In the genomic region with DNA sequence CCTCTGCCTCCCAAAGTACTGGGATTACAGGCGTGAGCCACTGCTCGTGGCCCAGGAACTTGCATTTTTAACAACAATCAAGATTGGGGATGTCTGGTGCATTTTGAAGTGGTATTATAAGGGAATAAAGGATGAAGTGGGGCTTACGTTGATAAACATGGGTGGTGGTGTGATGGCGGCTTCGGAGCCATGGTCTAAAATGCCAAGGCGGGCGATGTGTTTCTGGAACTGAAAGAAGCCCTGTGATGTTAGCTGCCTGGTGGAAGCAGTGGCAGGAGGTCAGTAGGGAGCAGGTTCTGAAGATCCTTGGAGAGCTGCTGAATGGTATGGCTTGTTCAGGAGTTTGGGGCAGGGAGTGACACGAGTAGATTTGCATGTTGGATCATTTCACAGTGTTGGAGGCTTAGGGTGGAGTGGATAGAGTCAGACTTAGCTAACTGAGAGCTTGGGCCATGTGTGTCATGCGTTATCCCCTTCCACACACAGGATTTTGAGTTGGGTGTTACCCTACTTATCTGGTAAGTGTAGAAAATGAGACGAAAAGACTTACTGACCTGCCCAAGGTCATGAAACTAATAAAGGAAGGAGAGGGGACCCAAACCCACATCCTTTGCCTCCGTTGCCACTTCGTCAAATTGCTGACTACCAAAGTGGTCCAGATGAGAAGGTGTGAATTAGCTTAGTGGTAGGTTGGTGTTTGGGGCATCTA, we compare ENCODE assay signal across 9 cellular contexts. TPM values are rescaled to one million over a fixed set of nuclear protein-coding genes. Genes with fewer than 3 reads are reported as not detected.
DNase-seq lines count a peak whose midpoint lies in the region; ATAC-seq and TF ChIP-seq lines count a peak whose summit lies in the region.
"Had no signal": no experiment of that assay in that cellular context is flagged by ENCODE, and none has a peak within 500 bp of the region (broad histone marks: within the 10 kb centered on the region; RNA-seq: fewer than 3 reads in every experiment).

No MANE protein-coding gene starts in this region.

- H3K36me3 ChIP-seq in hepatocyte (replicated peaks; ENCODE audit: insufficient read depth, low read depth) = peaks cover 6% of the 10 kb centered on the region
- H3K36me3 ChIP-seq in subcutaneous abdominal adipose tissue (ENCODE audit: control insufficient read depth in 5 of 5, insufficient read depth in 5 of 5, low read length in 5 of 5) = peaks cover 0 to 17% (median 13%) of the 10 kb centered on the region in 5 donors
- H3K36me3 ChIP-seq in aorta (ENCODE audit: control insufficient read depth in 1 of 2, insufficient read depth in 2 of 2, low read length in 1 of 2) = no peaks in the 10 kb centered on the region

- H3K4me3 ChIP-seq in hepatocyte = no peak overlapping the region
- peak overlapping the region in 4 of 5 donors; percentile 30 to 94 (median 57) for H3K4me3 ChIP-seq in subcutaneous abdominal adipose tissue (ENCODE audit: low read depth in 1 of 5, low read length in 5 of 5)
- H3K4me3 ChIP-seq in aorta (ENCODE audit: low read length in 2 of 2) = no peak overlapping the region

- no peaks in the 10 kb centered on the region for H3K9me3 Mint-ChIP-seq in activated T-cell treated with anti-CD3 and anti-CD28 coated beads, Interleukin-2, amount 50 U/mL, for 24 hours
- no peaks in the 10 kb centered on the region for H3K9me3 Mint-ChIP-seq in WTC11

- intact Hi-C loops in aorta (cut with DNase I) = loop anchor here (5.0 kb wide), 3 partner anchors 60 to 90 kb away; partner anchors contain the start of gene PRELID3B (in 1 of the 2)

- ATAC-seq in WTC11 (no peak), aorta (ENCODE audit: low FRiP score) (no peak)

- H3K4me1 Mint-ChIP-seq in activated T-cell treated with anti-CD3 and anti-CD28 coated beads, Interleukin-2, amount 50 U/mL, for 24 hours (ENCODE audit: low read depth) = peaks cover 51% of the 10 kb centered on the region
- peaks cover 35% of the 10 kb centered on the region for H3K4me1 Mint-ChIP-seq in WTC11

- peaks cover 49% of the 10 kb centered on the region for H3K36me3 Mint-ChIP-seq in activated T-cell treated with anti-CD3 and anti-CD28 coated beads, Interleukin-2, amount 50 U/mL, for 24 hours (ENCODE audit: low read depth)
- H3K36me3 Mint-ChIP-seq in WTC11 = peaks cover 19% of the 10 kb centered on the region

- peak overlapping the region; percentile 94 for H3K4me3 Mint-ChIP-seq in activated T-cell treated with anti-CD3 and anti-CD28 coated beads, Interleukin-2, amount 50 U/mL, for 24 hours
- peak overlapping the region; percentile 80 for H3K4me3 Mint-ChIP-seq in WTC11

- TF ChIP-seq CTCF in WTC11 (IDR thresholded peaks at IDR 0.05) (no peak), hepatocyte (IDR thresholded peaks at IDR 0.05; ENCODE audit: poor library complexity) (no peak)

- POLR2A ChIA-PET in WTC11 (lab: Charles Lee) = interaction anchor here (0.7 to 1.6 kb wide), 3 partner anchors 11 to 544 kb away, joined by 4 to 6 read pairs (median 5); no protein-coding TSS in a partner anchor

- H3K27ac Mint-ChIP-seq in activated T-cell treated with anti-CD3 and anti-CD28 coated beads, Interleukin-2, amount 50 U/mL, for 24 hours = peak overlapping the region; percentile 95
- H3K27ac Mint-ChIP-seq in WTC11 = peak overlapping the region; percentile 77; the same call in 1 of the 2 replicates

- peaks cover 55% of the 10 kb centered on the region for H3K79me2 ChIP-seq in hepatocyte

- H3K9me2 ChIP-seq in hepatocyte (replicated peaks; ENCODE audit: insufficient read depth) = no peaks in the 10 kb centered on the region

- CTCF ChIA-PET in WTC11 (lab: Charles Lee) = interaction anchor here (0.7 to 1.3 kb wide), 2 partner anchors 112 to 240 kb away, joined by 4 to 7 read pairs; no protein-coding TSS in a partner anchor

- H3K9me3 ChIP-seq in hepatocyte (ENCODE audit: low read depth) (no peaks in the 10 kb centered on the region), subcutaneous abdominal adipose tissue (ENCODE audit: control insufficient read depth in 5 of 5, low read length in 5 of 5) (no peaks in the 10 kb centered on the region), aorta (ENCODE audit: control insufficient read depth, low read length) (no peaks in the 10 kb centered on the region)

- H3K4me1 ChIP-seq in hepatocyte (ENCODE audit: insufficient read depth) (peaks cover 22% of the 10 kb centered on the region), subcutaneous abdominal adipose tissue (ENCODE audit: control insufficient read depth in 5 of 5, insufficient read depth in 5 of 5, low read length in 5 of 5) (peaks cover 0 to 43% (median 37%) of the 10 kb centered on the region in 5 donors), aorta (ENCODE audit: control insufficient read depth in 1 of 2, insufficient read depth in 2 of 2, low read length in 2 of 2) (peaks cover 0 to 4% of the 10 kb centered on the region in 2 donors)

- H4K20me1 ChIP-seq in hepatocyte (ENCODE audit: insufficient read depth, poor library complexity, severe bottlenecking) = peaks cover 15% of the 10 kb centered on the region

- WGBS in hepatocyte (ENCODE audit: low lambda C conversion rate, missing lambda C conversion rate) = 94% methylated on average over 12 of the region's 12 CpGs
- WGBS in aorta, 2 donors = 90 to 93% methylated on average over 12 of the region's 12 CpGs

- H3K27me3 ChIP-seq in hepatocyte (no peaks in the 10 kb centered on the region), subcutaneous abdominal adipose tissue (ENCODE audit: control insufficient read depth in 5 of 5, insufficient read depth in 4 of 5, low read length in 5 of 5) (no peaks in the 10 kb centered on the region), aorta (ENCODE audit: control insufficient read depth in 1 of 2, insufficient read depth in 2 of 2, low read length in 1 of 2) (no peaks in the 10 kb centered on the region)

- no peak overlapping the region for H2AFZ ChIP-seq in hepatocyte

- H3K27ac ChIP-seq in hepatocyte (no peak overlapping the region), subcutaneous abdominal adipose tissue (ENCODE audit: low read depth, low read length) (peak overlapping the region; percentile 16), aorta (ENCODE audit: low read depth in 1 of 2, low read length in 2 of 2) (no peak overlapping the region)

- H3K27me3 Mint-ChIP-seq in activated T-cell treated with anti-CD3 and anti-CD28 coated beads, Interleukin-2, amount 50 U/mL, for 24 hours = no peaks in the 10 kb centered on the region
- H3K27me3 Mint-ChIP-seq in WTC11 (ENCODE audit: low read depth) = no peaks in the 10 kb centered on the region; the same call in 1 of the 2 replicates

- no peak for DNase-seq in activated T-cell treated with anti-CD3 and anti-CD28 coated beads, Interleukin-2, amount 50 U/mL, for 24 hours
- DNase-seq in activated T-cell treated with anti-CD3 and anti-CD28 coated beads, Interleukin-2, amount 50 U/mL, for 1 hour = no peak
- DNase-seq in WTC11 (ENCODE audit: low spot score) (no peak), hepatocyte (ENCODE audit: low spot score) (peak; percentile 2), aorta (no peak), retina (no peak)
- no peak for DNase-seq in stimulated activated CD4-positive, alpha-beta T cell treated with anti-CD3 and anti-CD28 coated beads, Interleukin-4, amount 100 ng/mL, for 1 hour

- peak overlapping the region in 1 of 5 donors; percentile 23 for H3K9ac ChIP-seq in subcutaneous abdominal adipose tissue (ENCODE audit: low read length in 5 of 5)

- H3K4me2 ChIP-seq in hepatocyte = peak overlapping the region; percentile 97

TF ChIP-seq in WTC11, 78 proteins besides CTCF, POLR2A, EP300 and RAD21 (continues in another document):
- TF ChIP-seq EMX1 (CRISPR knock-in tag; IDR thresholded peaks at IDR 0.05) (no peak), OVOL2 (CRISPR knock-in tag; IDR thresholded peaks at IDR 0.05; ENCODE audit: borderline replicate concordance) (no peak), NR3C1 (CRISPR knock-in tag; conservative IDR thresholded peaks at IDR 0.05; ENCODE audit: low read depth) (no peak), SMAD4 (CRISPR knock-in tag; IDR thresholded peaks at IDR 0.05) (no peak)
- TF ChIP-seq, protein P1, sequence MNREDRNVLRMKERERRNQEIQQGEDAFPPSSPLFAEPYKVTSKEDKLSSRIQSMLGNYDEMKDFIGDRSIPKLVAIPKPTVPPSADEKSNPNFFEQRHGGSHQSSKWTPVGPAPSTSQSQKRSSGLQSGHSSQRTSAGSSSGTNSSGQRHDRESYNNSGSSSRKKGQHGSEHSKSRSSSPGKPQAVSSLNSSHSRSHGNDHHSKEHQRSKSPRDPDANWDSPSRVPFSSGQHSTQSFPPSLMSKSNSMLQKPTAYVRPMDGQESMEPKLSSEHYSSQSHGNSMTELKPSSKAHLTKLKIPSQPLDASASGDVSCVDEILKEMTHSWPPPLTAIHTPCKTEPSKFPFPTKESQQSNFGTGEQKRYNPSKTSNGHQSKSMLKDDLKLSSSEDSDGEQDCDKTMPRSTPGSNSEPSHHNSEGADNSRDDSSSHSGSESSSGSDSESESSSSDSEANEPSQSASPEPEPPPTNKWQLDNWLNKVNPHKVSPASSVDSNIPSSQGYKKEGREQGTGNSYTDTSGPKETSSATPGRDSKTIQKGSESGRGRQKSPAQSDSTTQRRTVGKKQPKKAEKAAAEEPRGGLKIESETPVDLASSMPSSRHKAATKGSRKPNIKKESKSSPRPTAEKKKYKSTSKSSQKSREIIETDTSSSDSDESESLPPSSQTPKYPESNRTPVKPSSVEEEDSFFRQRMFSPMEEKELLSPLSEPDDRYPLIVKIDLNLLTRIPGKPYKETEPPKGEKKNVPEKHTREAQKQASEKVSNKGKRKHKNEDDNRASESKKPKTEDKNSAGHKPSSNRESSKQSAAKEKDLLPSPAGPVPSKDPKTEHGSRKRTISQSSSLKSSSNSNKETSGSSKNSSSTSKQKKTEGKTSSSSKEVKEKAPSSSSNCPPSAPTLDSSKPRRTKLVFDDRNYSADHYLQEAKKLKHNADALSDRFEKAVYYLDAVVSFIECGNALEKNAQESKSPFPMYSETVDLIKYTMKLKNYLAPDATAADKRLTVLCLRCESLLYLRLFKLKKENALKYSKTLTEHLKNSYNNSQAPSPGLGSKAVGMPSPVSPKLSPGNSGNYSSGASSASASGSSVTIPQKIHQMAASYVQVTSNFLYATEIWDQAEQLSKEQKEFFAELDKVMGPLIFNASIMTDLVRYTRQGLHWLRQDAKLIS (CRISPR knock-in tag; IDR thresholded peaks at IDR 0.05; ENCODE audit: borderline replicate concordance) = no peak

RNA-seq across cellular contexts. Expression of gene NELFCD, which starts 1.5 kb away (rescaled TPM):
- 53.0 to 66.9 TPM (median 57.6 TPM) in 3 replicates for total RNA-seq in WTC11 (2021)
- total RNA-seq in hepatocyte = 41.7 and 48.3 TPM in 2 replicates
- polyA plus RNA-seq in hepatocyte = 64.0 and 77.7 TPM in 2 replicates
- total RNA-seq in aorta = 10 to 100 TPM; 40.5 to 50.1 TPM
- 10 to 100 TPM; 22.7 to 53.9 TPM for polyA plus RNA-seq in aorta

RNA-seq across cellular contexts. Expression of gene CTSZ, which starts 24.5 kb away (rescaled TPM):
- 26.3 to 36.2 TPM (median 32.4 TPM) in 3 replicates for total RNA-seq in WTC11 (2021)
- 123 and 161 TPM in 2 replicates for total RNA-seq in hepatocyte
- 5.0 and 7.1 TPM in 2 replicates for polyA plus RNA-seq in hepatocyte
- total RNA-seq in aorta = 100 to 1,000 TPM; 183 to 241 TPM
- 100 to 1,000 TPM; 299 to 350 TPM for polyA plus RNA-seq in aorta

RNA-seq across cellular contexts. Expression of gene TUBB1, which starts 36.7 kb away (rescaled TPM):
- not detected in 3 replicates for total RNA-seq in WTC11 (2021)
- total RNA-seq in hepatocyte = 0.04 and 0.10 TPM in 2 replicates
- 0.05 TPM in 1 of 2 replicates, not detected in the other for polyA plus RNA-seq in hepatocyte
- 1 to 10 TPM in 1 of 2 donors, under 1 TPM in 1; 0.15 to 2.1 TPM for total RNA-seq in aorta
- polyA plus RNA-seq in aorta = not detected
- total RNA-seq: pulmonary artery endothelial cell had no signal

RNA-seq across cellular contexts. Expression of gene ATP5F1E, which starts 49.6 kb away (rescaled TPM):
- total RNA-seq in WTC11 (2021) (41.1 to 44.8 TPM (median 43.0 TPM) in 3 replicates), hepatocyte (32.2 and 32.9 TPM in 2 replicates), aorta (10 to 100 TPM; 48.2 to 50.1 TPM)
- polyA plus RNA-seq in hepatocyte (217 and 227 TPM in 2 replicates), aorta (100 to 1,000 TPM in 1 of 2 donors, 10 to 100 TPM in 1; 51.5 to 110 TPM)

Comparison
In these comparisons a context has a peak if more than half of its experiments do, and no peak if none do; other contexts are left out.
1. H3K4me3 ChIP-seq: peak in subcutaneous abdominal adipose tissue (4 of 5); none in hepatocyte (single experiment) and aorta (0 of 2).